In genomic region chr6:77034161-77034560, GRCh38 we compare ENCODE assay signal across 12 cellular contexts.
DNase-seq lines count a peak whose midpoint lies in the region; FAIRE-seq and TF ChIP-seq lines count a peak whose summit lies in the region.
"Had no signal": no experiment of that assay in that cellular context is flagged by ENCODE, and none has a peak within 500 bp of the region (broad histone marks: within the 10 kb centered on the region; RNA-seq: fewer than 3 reads in every experiment).

No MANE protein-coding gene starts in this region.

- H3K36me3 ChIP-seq in HUES64 (ENCODE audit: insufficient read depth, low read length) (no peaks in the 10 kb centered on the region), mammary epithelial cell (ENCODE audit: insufficient read depth, low read length) (no peaks in the 10 kb centered on the region)
- H3K36me3 ChIP-seq: BE2C had no signal

- in situ Hi-C loops in mammary epithelial cell (cut with MboI; ENCODE audit: low sequenced_read_pairs in 2 of 2) = no loop called here

- intact Hi-C loops in mammary epithelial cell (cut with micrococcal nuclease) = no loop called here

- peak overlapping the region; percentile 45 for H3K4me2 ChIP-seq in mammary epithelial cell (ENCODE audit: insufficient read depth, low read depth, low read length)

- no TSS peak for BruUV-seq in mammary epithelial cell (replicated peaks; lab: Mats Ljungman, UMichigan)

- POLR2A ChIA-PET in AG04450 (lab: Yijun Ruan, JAX) = no interaction called here

- H3K4me3 ChIP-seq in AG04450 (ENCODE audit: low read depth, low read length) (no peak overlapping the region), HUES64 (ENCODE audit: low read length) (no peak overlapping the region), mammary epithelial cell (replicated peaks in 1 of 3; ENCODE audit: insufficient read depth in 1 of 3, low read depth in 2 of 3, low read length in 3 of 3) (no peak overlapping the region)

- H3K9ac ChIP-seq in HUES64 (ENCODE audit: low read depth, low read length) (no peak overlapping the region), mammary epithelial cell (ENCODE audit: insufficient read depth, low read length) (no peak overlapping the region)

- CTCF ChIA-PET in AG04450 (lab: Charles Lee) = no interaction called here
- CTCF ChIA-PET in mammary epithelial cell (lab: Charles Lee; ENCODE audit: low non-redundant PET) = interaction anchor here (0.6 kb wide), 1 partner anchor 90 kb away, joined by 3 read pairs; no protein-coding TSS in a partner anchor

- TF ChIP-seq POLR2A in GM12891 (IDR thresholded peaks at IDR 0.05; ENCODE audit: low read depth, low read length) (no peak), erythroblast (IDR thresholded peaks at IDR 0.05; ENCODE audit: low read length) (no peak)

- FAIRE-seq in GM12891 (lab: Jason Lieb, UNC) = no peak

- peak; percentile 67 for DNase-seq in AG04450 (ENCODE audit: low read depth, low spot score)
- DNase-seq in mammary epithelial cell = peak; percentile 83
- DNase-seq in islet precursor cell = peak; percentile 93
- no peak for DNase-seq in NCI-H2029 treated with DMSO at 0.1 percent for 48 hours (lab: John Stamatoyannopoulos, UW)
- DNase-seq in GM12891 (ENCODE audit: insufficient read length, low spot score) = no peak
- DNase-seq in erythroblast (lab: John Stamatoyannopoulos, UW) = no peak
- DNase-seq in SHP77 treated with DMSO at 0.1 percent for 48 hours (lab: John Stamatoyannopoulos, UW) = no peak
- DNase-seq: activated CD4-positive, alpha-beta memory T cell treated with anti-CD3 and anti-CD28 coated beads, Interleukin-2, amount 10 ng/mL, durations not matched to agents 7 days and 5 days; BE2C; NCI-H2171 treated with DMSO at 0.1 percent for 48 hours; stimulated activated naive CD4-positive, alpha-beta T cell had no signal

- H3K9me3 ChIP-seq in AG04450 (ENCODE audit: control insufficient read depth, insufficient read depth, low read length) = peaks cover 11% of the 10 kb centered on the region
- no peaks in the 10 kb centered on the region for H3K9me3 ChIP-seq in HUES64 (ENCODE audit: insufficient read depth, low read depth, low read length)
- H3K9me3 ChIP-seq in mammary epithelial cell (replicated peaks; ENCODE audit: insufficient read depth, low read length) = peaks cover 15% of the 10 kb centered on the region
- H3K9me3 ChIP-seq: BE2C had no signal

- no peaks in the 10 kb centered on the region for H3K79me2 ChIP-seq in mammary epithelial cell (ENCODE audit: insufficient read depth, low read length)

- H4K20me1 ChIP-seq in mammary epithelial cell (ENCODE audit: insufficient read depth, low read length) = no peaks in the 10 kb centered on the region

- 53% methylated on average over 4 of the region's 5 CpGs for WGBS in HUES64
- WGBS in mammary epithelial cell (ENCODE audit: low coverage, missing lambda C conversion rate) = 21% methylated on average over 4 of the region's 5 CpGs

- no peaks in the 10 kb centered on the region for H3K27me3 ChIP-seq in AG04450 (ENCODE audit: control insufficient read depth, insufficient read depth, low read length)
- no peaks in the 10 kb centered on the region for H3K27me3 ChIP-seq in HUES64 (ENCODE audit: insufficient read depth, low read length)
- H3K27me3 ChIP-seq in mammary epithelial cell (ENCODE audit: insufficient read depth, low read length) = no peaks in the 10 kb centered on the region
- H3K27me3 ChIP-seq: BE2C had no signal

- no peak overlapping the region for H3K27ac ChIP-seq in AG04450 (ENCODE audit: low read depth, low read length)
- H3K27ac ChIP-seq in HUES64 (ENCODE audit: low read depth, low read length) = 0 out of 2 replicates have a peak overlapping the region, but pooled peaks have one; percentile 23
- H3K27ac ChIP-seq in mammary epithelial cell (ENCODE audit: insufficient read depth, low read depth, low read length) = peak overlapping the region; percentile 13

- dilution Hi-C loops in mammary epithelial cell (cut with HindIII; ENCODE audit: low sequenced_read_pairs) = no loop called here

- TF ChIP-seq CTCF in AG04450 (IDR thresholded peaks at IDR 0.05; ENCODE audit: low read depth, low read length) (no peak), mammary epithelial cell (conservative IDR thresholded peaks at IDR 0.05 in 1 of 2, IDR thresholded peaks at IDR 0.05 in 1 of 2; ENCODE audit: extremely low read depth in 1 of 2, insufficient read depth in 1 of 2, low read depth in 1 of 2, low read length in 2 of 2) (no peak)

- H2AFZ ChIP-seq in mammary epithelial cell (ENCODE audit: low read depth, low read length) = peak overlapping the region; percentile 78

- H3K4me1 ChIP-seq in HUES64 (ENCODE audit: insufficient read depth, low read length) (peaks cover 6% of the 10 kb centered on the region), mammary epithelial cell (ENCODE audit: insufficient read depth, low read length) (peaks cover 18% of the 10 kb centered on the region)
- H3K4me1 ChIP-seq: BE2C had no signal

TF ChIP-seq in GM12891, 5 proteins besides CTCF, POLR2A, EP300 and RAD21:
- TF ChIP-seq POU2F2 (IDR thresholded peaks at IDR 0.05; ENCODE audit: low read depth, low read length) = no peak

Comparison
In these comparisons a context has a peak if more than half of its experiments do, and no peak if none do; other contexts are left out.
1. DNase-seq: peak in AG04450 (single experiment), mammary epithelial cell (single experiment) and islet precursor cell (single experiment); none in NCI-H2029 treated with DMSO at 0.1 percent for 48 hours (single experiment), GM12891 (single experiment), erythroblast (0 of 2) and SHP77 treated with DMSO at 0.1 percent for 48 hours (single experiment).